8 cellular contexts compared by ENCODE assay signal in the genomic region with DNA sequence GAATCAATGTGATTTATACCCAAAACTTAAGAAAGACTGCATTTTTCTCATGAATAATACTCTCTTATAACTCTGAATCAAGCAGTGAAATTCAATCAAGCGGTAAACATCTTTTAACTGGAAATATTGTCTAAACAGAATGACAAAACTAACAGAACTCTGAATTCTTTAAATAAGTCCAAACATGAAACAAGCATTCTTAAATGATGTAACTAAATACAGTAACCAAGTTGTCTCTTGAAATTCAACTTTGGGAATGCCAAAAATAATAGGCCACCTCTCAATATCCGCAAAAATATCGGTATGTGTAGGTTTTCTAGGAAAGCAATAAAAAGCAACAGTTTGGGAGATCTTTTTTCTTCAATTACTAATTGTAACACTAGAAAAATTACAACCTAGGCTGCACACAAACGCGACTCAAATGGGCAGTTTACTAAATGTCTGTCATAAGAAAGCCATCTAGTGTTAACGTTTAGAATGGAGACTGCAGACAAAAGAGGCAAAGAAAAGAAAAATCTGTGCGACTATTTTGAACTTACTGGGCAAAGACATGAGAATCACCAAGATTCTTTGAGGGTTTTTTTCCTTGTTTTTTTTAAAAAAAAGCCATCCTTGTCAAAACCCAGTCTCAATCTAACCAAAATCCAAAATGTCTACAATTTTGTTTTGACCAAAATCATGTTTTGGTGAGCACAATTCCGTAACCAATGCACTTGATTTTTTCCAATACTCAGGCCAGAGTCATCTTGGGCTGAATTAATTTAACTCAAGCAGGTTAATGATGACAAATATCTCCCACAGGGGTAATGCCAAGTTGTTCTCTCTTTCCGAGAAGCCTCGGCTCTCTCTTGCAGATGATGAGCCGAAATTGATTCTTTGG. TPM values are rescaled to one million over a fixed set of nuclear protein-coding genes. Genes with fewer than 3 reads are reported as not detected.
DNase-seq lines count a peak whose midpoint lies in the region; ATAC-seq and TF ChIP-seq lines count a peak whose summit lies in the region.

No MANE protein-coding gene starts in this region.

- no peak overlapping the region for H3K27ac ChIP-seq in HL-60 (replicated peaks)
- H3K27ac ChIP-seq in esophagus squamous epithelium, result peak overlapping the region; percentile 84 to 91 (median 88)

- intact Hi-C loops in CD14-positive monocyte (cut with micrococcal nuclease) (loop anchor here (5.0 to 10.0 kb wide), 3 partner anchors 36 to 486 kb away; no protein-coding TSS in a partner anchor), esophagus squamous epithelium (cut with DNase I) (no loop called here)

- H3K27me3 Mint-ChIP-seq in CD14-positive monocyte (ENCODE audit: low read depth in 3 of 3) (peaks cover 11 to 15% (median 12%) of the 10 kb centered on the region in 3 donors), T-helper 17 cell (peaks cover 28% of the 10 kb centered on the region)

- H3K36me3 ChIP-seq in esophagus squamous epithelium (no peaks in the 10 kb centered on the region), neuron (ENCODE audit: insufficient read depth, low read length) (no peaks in the 10 kb centered on the region)

- H3K9me3 Mint-ChIP-seq in CD14-positive monocyte, result peaks cover 0 to 4% (median 0%) of the 10 kb centered on the region in 7 donors

- no peak for ATAC-seq in T-helper 17 cell
- no peak for ATAC-seq in esophagus mucosa
- no peak for ATAC-seq in HG03378 (IDR thresholded peaks at IDR 0.05; ENCODE audit: unreplicated experiment)

- H3K4me3 ChIP-seq in HL-60 (replicated peaks; ENCODE audit: insufficient read depth, low read length) (peak overlapping the region; percentile 84), esophagus squamous epithelium (peak overlapping the region; percentile 87 to 94 (median 89)), neuron (ENCODE audit: low read length) (peak overlapping the region; percentile 99)

- no peak for TF ChIP-seq POLR2A in esophagus squamous epithelium (IDR thresholded peaks at IDR 0.05)

- H3K27me3 ChIP-seq in HL-60 (ENCODE audit: insufficient read depth, poor library complexity, severe bottlenecking), result peaks cover 6% of the 10 kb centered on the region
- peaks cover 0 to 2% (median 0%) of the 10 kb centered on the region in 4 donors for H3K27me3 ChIP-seq in esophagus squamous epithelium
- H3K27me3 ChIP-seq in neuron (ENCODE audit: insufficient read depth, low read length), result no peaks in the 10 kb centered on the region

- DNase-seq in CD14-positive monocyte (ENCODE audit: low spot score), result no peak
- no peak for DNase-seq in HL-60 (ENCODE audit: low read depth in 1 of 2, low spot score in 1 of 2)
- DNase-seq in T-helper 17 cell, result no peak
- DNase-seq in esophagus squamous epithelium (lab: John Stamatoyannopoulos, UW), result no peak
- DNase-seq in activated CD4-positive, alpha-beta T cell treated with anti-CD3 and anti-CD28 coated beads, Interleukin-2, amount 50 U/mL, for 4 hours, result no peak

- TF ChIP-seq CTCF in CD14-positive monocyte (IDR thresholded peaks at IDR 0.05) (no peak), HL-60 (IDR thresholded peaks at IDR 0.05; ENCODE audit: insufficient read depth, low read length) (peak; percentile 6), esophagus squamous epithelium (IDR thresholded peaks at IDR 0.05) (peak in 3 of 6 experiments; percentile 31 to 41 (median 33))

- WGBS in esophagus squamous epithelium, 2 donors, result 9 to 16% methylated on average over 11 of the region's 11 CpGs

- peaks cover 43% of the 10 kb centered on the region for H3K4me1 Mint-ChIP-seq in CD14-positive monocyte
- peaks cover 28% of the 10 kb centered on the region for H3K4me1 Mint-ChIP-seq in T-helper 17 cell

- peak overlapping the region in 3 of 7 donors; percentile 27 to 89 (median 78) for H3K27ac Mint-ChIP-seq in CD14-positive monocyte
- no peak overlapping the region for H3K27ac Mint-ChIP-seq in T-helper 17 cell

- H3K36me3 Mint-ChIP-seq in CD14-positive monocyte (peaks cover 0 to 5% of the 10 kb centered on the region in 2 donors), T-helper 17 cell (ENCODE audit: low read depth) (no peaks in the 10 kb centered on the region)

- H3K9me3 ChIP-seq in T-helper 17 cell (ENCODE audit: control insufficient read depth, low read length, poor library complexity, severe bottlenecking) (no peaks in the 10 kb centered on the region), esophagus squamous epithelium (no peaks in the 10 kb centered on the region), neuron (ENCODE audit: low read length) (no peaks in the 10 kb centered on the region)

- H2AFZ ChIP-seq in neuron (ENCODE audit: low read depth, low read length), result no peak overlapping the region

- peaks cover 13 to 61% (median 20%) of the 10 kb centered on the region in 3 donors for H3K4me1 ChIP-seq in esophagus squamous epithelium
- H3K4me1 ChIP-seq in neuron (ENCODE audit: insufficient read depth, low read length), result peaks cover 34% of the 10 kb centered on the region

- H3K4me3 Mint-ChIP-seq in CD14-positive monocyte (peak overlapping the region; percentile 96 to 99), T-helper 17 cell (peak overlapping the region; percentile 89)

RNA-seq across cellular contexts. Expression of a gene that starts 1.4 kb away (rescaled TPM):
- 1 to 10 TPM in 1 of 2 donors, under 1 TPM in 1; 0.64 to 1.3 TPM for polyA plus RNA-seq in CD14-positive monocyte
- total RNA-seq in T-helper 17 cell, result 1 to 10 TPM; 1.3 to 3.3 TPM
- 10 to 100 TPM; 29.5 to 51.3 (median 46.0) TPM for total RNA-seq in esophagus squamous epithelium
- 36.9 TPM for total RNA-seq in esophagus mucosa
